ENCODE assay signal across 18 cellular contexts in the genomic region with DNA sequence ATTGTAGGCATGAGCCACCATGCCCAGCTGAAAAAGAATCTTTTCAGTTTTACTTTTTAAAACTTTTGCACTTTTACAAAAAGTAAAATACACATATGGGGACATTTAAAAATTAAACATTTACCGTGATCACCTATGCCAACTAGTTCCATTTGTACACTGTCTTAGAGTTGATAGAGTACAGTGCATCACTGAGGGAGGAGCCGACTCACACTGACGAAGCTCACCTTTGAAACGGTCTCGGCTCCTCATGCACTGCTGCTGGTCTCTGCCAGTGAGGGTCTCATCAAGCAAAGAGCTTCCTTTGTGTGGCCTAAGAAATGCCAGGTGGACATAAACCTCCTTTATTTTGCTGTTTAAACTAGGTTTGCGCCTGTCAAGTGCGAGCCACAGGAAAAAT. TPM values are rescaled to one million over a fixed set of nuclear protein-coding genes. Genes with fewer than 3 reads are reported as not detected.
DNase-seq lines count a peak whose midpoint lies in the region; ATAC-seq lines count a peak whose summit lies in the region.
"Had no signal": no experiment of that assay in that cellular context is flagged by ENCODE, and none has a peak within 500 bp of the region (broad histone marks: within the 10 kb centered on the region; RNA-seq: fewer than 3 reads in every experiment).

No MANE protein-coding gene starts in this region.

- H3K27me3 Mint-ChIP-seq in activated T-cell treated with anti-CD3 and anti-CD28 coated beads, Interleukin-2, amount 50 U/mL, for 72 hours (ENCODE audit: low read depth) = peaks cover 5% of the 10 kb centered on the region
- peaks cover 18% of the 10 kb centered on the region for H3K27me3 Mint-ChIP-seq in activated T-cell treated with anti-CD3 and anti-CD28 coated beads, Interleukin-2, amount 50 U/mL, for 4 hours (ENCODE audit: low read depth)
- H3K27me3 Mint-ChIP-seq in activated T-helper 17 cell treated with anti-CD3 and anti-CD28 coated beads, Interleukin-2, amount 50 U/mL, for 72 hours = peaks cover 9% of the 10 kb centered on the region

- peak overlapping the region; percentile 87 for H3K27ac Mint-ChIP-seq in activated T-cell treated with anti-CD3 and anti-CD28 coated beads, Interleukin-2, amount 50 U/mL, for 72 hours
- H3K27ac Mint-ChIP-seq in activated T-helper 17 cell treated with anti-CD3 and anti-CD28 coated beads, Interleukin-2, amount 50 U/mL, for 72 hours = peak overlapping the region; percentile 85
- peak overlapping the region; percentile 21 for H3K27ac Mint-ChIP-seq in stimulated activated effector memory CD8-positive, alpha-beta T cell treated with anti-CD3 and anti-CD28 coated beads, Interleukin-12 subunit alpha, Interleukin-12 subunit beta, amount 100 ng/mL, for 72 hours
- H3K27ac Mint-ChIP-seq: CD8-positive, alpha-beta T cell; HFFc6 had no signal

- H3K36me3 Mint-ChIP-seq in activated T-cell treated with anti-CD3 and anti-CD28 coated beads, Interleukin-2, amount 50 U/mL, for 72 hours (ENCODE audit: insufficient read depth in 2 of 2) = peaks cover 1 to 9% of the 10 kb centered on the region in 2 donors
- no peaks in the 10 kb centered on the region for H3K36me3 Mint-ChIP-seq in activated T-cell treated with anti-CD3 and anti-CD28 coated beads, Interleukin-2, amount 50 U/mL, for 4 hours (ENCODE audit: insufficient read depth)
- peaks cover 5% of the 10 kb centered on the region for H3K36me3 Mint-ChIP-seq in activated T-helper 17 cell treated with anti-CD3 and anti-CD28 coated beads, Interleukin-2, amount 50 U/mL, for 72 hours (ENCODE audit: low read depth)
- H3K36me3 Mint-ChIP-seq in stimulated activated effector memory CD8-positive, alpha-beta T cell treated with anti-CD3 and anti-CD28 coated beads, Interleukin-12 subunit alpha, Interleukin-12 subunit beta, amount 100 ng/mL, for 72 hours = no peaks in the 10 kb centered on the region
- H3K36me3 Mint-ChIP-seq: CD8-positive, alpha-beta T cell had no signal

- ATAC-seq in activated T-cell treated with anti-CD3 and anti-CD28 coated beads, Interleukin-2, amount 50 U/mL, for 72 hours (replicated peaks in 1 of 2) = peak; percentile 0 to 1
- no peak for ATAC-seq in activated T-cell treated with anti-CD3 and anti-CD28 coated beads, Interleukin-2, amount 50 U/mL, for 4 hours
- ATAC-seq in activated T-helper 17 cell treated with anti-CD3 and anti-CD28 coated beads, Interleukin-2, amount 50 U/mL, for 72 hours (replicated peaks) = no peak
- peak; percentile 52 for ATAC-seq in left colon
- no peak for ATAC-seq in stimulated activated effector memory CD8-positive, alpha-beta T cell treated with anti-CD3 and anti-CD28 coated beads, Interleukin-12 subunit alpha, Interleukin-12 subunit beta, amount 100 ng/mL, for 72 hours
- ATAC-seq: A549; CD8-positive, alpha-beta T cell had no signal

- DNase-seq in activated T-cell treated with anti-CD3 and anti-CD28 coated beads, Interleukin-2, amount 50 U/mL, for 72 hours = no peak
- no peak for DNase-seq in activated T-cell treated with anti-CD3 and anti-CD28 coated beads, Interleukin-2, amount 50 U/mL, for 4 hours
- DNase-seq in left colon (no peak), foreskin melanocyte (no peak), cerebellum (ENCODE audit: low spot score) (no peak)
- no peak for DNase-seq in stimulated activated effector memory CD8-positive, alpha-beta T cell treated with anti-CD3 and anti-CD28 coated beads, Interleukin-12 subunit alpha, Interleukin-12 subunit beta, amount 100 ng/mL, for 72 hours (ENCODE audit: low spot score in 2 of 2)
- DNase-seq: CD8-positive, alpha-beta T cell; GOT3; HFFc6; MM.1S; NCI-H1417; NCI-H1694; NCI-H2029 treated with DMSO at 0.1 percent for 48 hours; NCI-H526 treated with DMSO at 0.1 percent for 48 hours; Peyer's patch; SIG-M5 had no signal

- H3K4me3 Mint-ChIP-seq in activated T-cell treated with anti-CD3 and anti-CD28 coated beads, Interleukin-2, amount 50 U/mL, for 72 hours = peak overlapping the region; percentile 45 to 81
- H3K4me3 Mint-ChIP-seq in activated T-cell treated with anti-CD3 and anti-CD28 coated beads, Interleukin-2, amount 50 U/mL, for 4 hours = no peak overlapping the region
- peak overlapping the region; percentile 56 for H3K4me3 Mint-ChIP-seq in activated T-helper 17 cell treated with anti-CD3 and anti-CD28 coated beads, Interleukin-2, amount 50 U/mL, for 72 hours
- H3K4me3 Mint-ChIP-seq in stimulated activated effector memory CD8-positive, alpha-beta T cell treated with anti-CD3 and anti-CD28 coated beads, Interleukin-12 subunit alpha, Interleukin-12 subunit beta, amount 100 ng/mL, for 72 hours = peak overlapping the region; percentile 41
- H3K4me3 Mint-ChIP-seq: CD8-positive, alpha-beta T cell; HFFc6 had no signal

- peaks cover 33% of the 10 kb centered on the region for H3K4me1 Mint-ChIP-seq in activated T-cell treated with anti-CD3 and anti-CD28 coated beads, Interleukin-2, amount 50 U/mL, for 72 hours (ENCODE audit: low read depth)
- H3K4me1 Mint-ChIP-seq in activated T-cell treated with anti-CD3 and anti-CD28 coated beads, Interleukin-2, amount 50 U/mL, for 4 hours (ENCODE audit: low read depth) = peaks cover 7% of the 10 kb centered on the region
- H3K4me1 Mint-ChIP-seq in activated T-helper 17 cell treated with anti-CD3 and anti-CD28 coated beads, Interleukin-2, amount 50 U/mL, for 72 hours = peaks cover 20% of the 10 kb centered on the region
- H3K4me1 Mint-ChIP-seq in stimulated activated effector memory CD8-positive, alpha-beta T cell treated with anti-CD3 and anti-CD28 coated beads, Interleukin-12 subunit alpha, Interleukin-12 subunit beta, amount 100 ng/mL, for 72 hours = peaks cover 30% of the 10 kb centered on the region

- no peaks in the 10 kb centered on the region for H3K9me3 Mint-ChIP-seq in activated T-cell treated with anti-CD3 and anti-CD28 coated beads, Interleukin-2, amount 50 U/mL, for 72 hours
- H3K9me3 Mint-ChIP-seq in activated T-cell treated with anti-CD3 and anti-CD28 coated beads, Interleukin-2, amount 50 U/mL, for 4 hours = no peaks in the 10 kb centered on the region
- H3K9me3 Mint-ChIP-seq in activated T-helper 17 cell treated with anti-CD3 and anti-CD28 coated beads, Interleukin-2, amount 50 U/mL, for 72 hours = no peaks in the 10 kb centered on the region
- H3K9me3 Mint-ChIP-seq in stimulated activated effector memory CD8-positive, alpha-beta T cell treated with anti-CD3 and anti-CD28 coated beads, Interleukin-12 subunit alpha, Interleukin-12 subunit beta, amount 100 ng/mL, for 72 hours = no peaks in the 10 kb centered on the region
- H3K9me3 Mint-ChIP-seq: CD8-positive, alpha-beta T cell; HFFc6 had no signal

- intact Hi-C loops in left colon (cut with DNase I, micrococcal nuclease) = no loop called here

RNA-seq across cellular contexts. Expression of a gene that starts 50.0 kb away (rescaled TPM):
- 1 to 10 TPM; 3.8 to 5.5 TPM for total RNA-seq in activated T-cell treated with anti-CD3 and anti-CD28 coated beads, Interleukin-2, amount 50 U/mL, for 72 hours
- total RNA-seq in activated T-cell treated with anti-CD3 and anti-CD28 coated beads, Interleukin-2, amount 50 U/mL, for 4 hours = 1 to 10 TPM; 2.7 to 3.0 (median 2.9) TPM
- 1 to 10 TPM; 3.2 to 5.7 TPM for total RNA-seq in activated T-helper 17 cell treated with anti-CD3 and anti-CD28 coated beads, Interleukin-2, amount 50 U/mL, for 72 hours
- total RNA-seq in left colon = 1 to 10 TPM; 1.7 to 3.9 TPM
- 26.5 TPM for total RNA-seq in cerebellum

RNA-seq across cellular contexts. Expression of a gene that starts 50.1 kb away (rescaled TPM):
- 10 to 100 TPM; 72.0 to 75.8 TPM for total RNA-seq in activated T-cell treated with anti-CD3 and anti-CD28 coated beads, Interleukin-2, amount 50 U/mL, for 72 hours
- 100 to 1,000 TPM; 165 to 187 (median 179) TPM for total RNA-seq in activated T-cell treated with anti-CD3 and anti-CD28 coated beads, Interleukin-2, amount 50 U/mL, for 4 hours
- total RNA-seq in activated T-helper 17 cell treated with anti-CD3 and anti-CD28 coated beads, Interleukin-2, amount 50 U/mL, for 72 hours = 10 to 100 TPM; 86.5 to 96.8 TPM
- total RNA-seq in left colon (10 to 100 TPM; 20.4 to 22.9 TPM), cerebellum (7.1 TPM)

Comparison
In these comparisons a context has a peak if more than half of its experiments do, and no peak if none do; other contexts are left out.
1. ATAC-seq: peak in activated T-cell treated with anti-CD3 and anti-CD28 coated beads, Interleukin-2, amount 50 U/mL, for 72 hours (2 of 2) and left colon (single experiment); none in activated T-cell treated with anti-CD3 and anti-CD28 coated beads, Interleukin-2, amount 50 U/mL, for 4 hours (0 of 2), activated T-helper 17 cell treated with anti-CD3 and anti-CD28 coated beads, Interleukin-2, amount 50 U/mL, for 72 hours (single experiment) and stimulated activated effector memory CD8-positive, alpha-beta T cell treated with anti-CD3 and anti-CD28 coated beads, Interleukin-12 subunit alpha, Interleukin-12 subunit beta, amount 100 ng/mL, for 72 hours (single experiment).
2. H3K27ac Mint-ChIP-seq: peak in every context shown above with its lines; median percentile 87 in activated T-cell treated with anti-CD3 and anti-CD28 coated beads, Interleukin-2, amount 50 U/mL, for 72 hours; 85 in activated T-helper 17 cell treated with anti-CD3 and anti-CD28 coated beads, Interleukin-2, amount 50 U/mL, for 72 hours; 21 in stimulated activated effector memory CD8-positive, alpha-beta T cell treated with anti-CD3 and anti-CD28 coated beads, Interleukin-12 subunit alpha, Interleukin-12 subunit beta, amount 100 ng/mL, for 72 hours.